In the genomic region with DNA sequence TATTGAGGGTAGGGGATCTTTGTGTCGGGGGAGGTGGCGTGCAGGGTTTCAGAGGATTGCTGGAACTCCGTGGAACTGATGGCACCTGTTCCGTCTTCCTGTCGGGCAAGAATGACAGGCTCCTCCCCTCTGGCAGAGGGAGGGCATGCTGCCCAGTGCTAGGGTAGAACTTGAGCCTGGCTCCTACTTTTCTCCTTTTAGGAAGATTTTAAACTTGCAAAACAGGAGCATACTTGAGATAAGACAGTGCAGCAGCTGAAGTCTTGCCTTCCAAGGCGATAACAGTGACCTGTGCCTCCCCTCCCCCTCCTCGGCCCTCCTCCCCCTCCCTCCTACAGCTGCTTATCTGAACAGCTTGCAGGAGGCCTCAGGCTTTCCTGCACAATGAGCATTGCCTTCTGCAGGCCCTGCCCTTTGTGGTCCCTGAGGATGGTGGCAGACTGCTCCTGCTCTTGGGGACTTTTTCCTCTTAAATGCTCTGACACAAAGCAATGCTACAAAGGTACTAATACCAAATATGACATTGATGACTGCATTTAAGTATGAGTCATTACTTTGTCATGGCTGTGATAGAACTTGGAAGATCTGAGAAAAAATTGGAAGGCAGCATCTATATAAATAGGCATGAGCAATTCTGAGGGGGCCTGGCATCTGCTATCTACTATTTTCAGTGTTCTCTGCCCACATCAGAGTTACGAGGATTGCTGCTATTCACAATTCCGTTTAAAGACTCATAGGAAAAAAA, we compare ENCODE assay signal across 8 cellular contexts.
DNase-seq lines count a peak whose midpoint lies in the region; FAIRE-seq lines count a peak whose summit lies in the region.

No MANE protein-coding gene starts in this region.

- H3K9me3 ChIP-seq in NT2/D1 (ENCODE audit: insufficient read depth, low read length) (no peaks in the 10 kb centered on the region), iPS DF 6.9 (ENCODE audit: control insufficient read depth, insufficient read depth, low read length) (no peaks in the 10 kb centered on the region)

- H3K36me3 ChIP-seq in NT2/D1 (ENCODE audit: insufficient read depth, insufficient read length, low read length) = peaks cover 16% of the 10 kb centered on the region
- peaks cover 8% of the 10 kb centered on the region for H3K36me3 ChIP-seq in iPS DF 6.9 (ENCODE audit: control insufficient read depth, insufficient read depth, low read length)

- peak overlapping the region; percentile 92 for H3K9ac ChIP-seq in NT2/D1 (ENCODE audit: insufficient read length, low read depth)

- peaks cover 14% of the 10 kb centered on the region for H3K4me1 ChIP-seq in NT2/D1 (ENCODE audit: insufficient read depth, insufficient read length)
- H3K4me1 ChIP-seq in iPS DF 6.9 (ENCODE audit: control insufficient read depth, insufficient read depth, low read length) = peaks cover 3% of the 10 kb centered on the region; the same call in 1 of the 2 replicates

- WGBS in iPS DF 6.9 (ENCODE audit: insufficient coverage, insufficient read length) = no CpG with 5 or more reads among the region's 9 CpGs

- no peak for FAIRE-seq in GM19239 (lab: Jason Lieb, UNC)

- no peak overlapping the region for H3K27ac ChIP-seq in iPS DF 6.9 (ENCODE audit: low read length)

- DNase-seq in NCI-H1436 (lab: John Stamatoyannopoulos, UW) (peak; percentile 58), NCI-H1436 treated with DMSO at 0.1 percent for 48 hours (lab: John Stamatoyannopoulos, UW) (no peak), NT2/D1 (ENCODE audit: low read depth, low spot score) (no peak), astrocyte of the hippocampus (ENCODE audit: low read depth, low spot score) (peak; percentile 48), iPS DF 6.9 (ENCODE audit: low read depth, low spot score) (no peak), retina (peak; percentile 78), GM19239 (ENCODE audit: insufficient read length, low spot score) (no peak), cortex of kidney (lab: John Stamatoyannopoulos, UW) (no peak)

- H3K4me3 ChIP-seq in NT2/D1 (ENCODE audit: insufficient read length, low read depth) = peak overlapping the region; percentile 83
- H3K4me3 ChIP-seq in iPS DF 6.9 (ENCODE audit: low read length) = peak overlapping the region; percentile 83; the same call in 1 of the 2 replicates

- peaks cover 71% of the 10 kb centered on the region for H3K27me3 ChIP-seq in NT2/D1 (ENCODE audit: insufficient read depth, insufficient read length)
- no peaks in the 10 kb centered on the region; the same call in 1 of the 2 replicates for H3K27me3 ChIP-seq in iPS DF 6.9 (ENCODE audit: control insufficient read depth, insufficient read depth, low read length)

Comparison
In these comparisons a context has a peak if more than half of its experiments do, and no peak if none do; other contexts are left out.
1. DNase-seq: peak in NCI-H1436 (single experiment), astrocyte of the hippocampus (single experiment) and retina (single experiment); none in NCI-H1436 treated with DMSO at 0.1 percent for 48 hours (single experiment), NT2/D1 (single experiment), iPS DF 6.9 (single experiment), GM19239 (single experiment) and cortex of kidney (single experiment).